8 cellular contexts compared by ENCODE assay signal in the genomic region with DNA sequence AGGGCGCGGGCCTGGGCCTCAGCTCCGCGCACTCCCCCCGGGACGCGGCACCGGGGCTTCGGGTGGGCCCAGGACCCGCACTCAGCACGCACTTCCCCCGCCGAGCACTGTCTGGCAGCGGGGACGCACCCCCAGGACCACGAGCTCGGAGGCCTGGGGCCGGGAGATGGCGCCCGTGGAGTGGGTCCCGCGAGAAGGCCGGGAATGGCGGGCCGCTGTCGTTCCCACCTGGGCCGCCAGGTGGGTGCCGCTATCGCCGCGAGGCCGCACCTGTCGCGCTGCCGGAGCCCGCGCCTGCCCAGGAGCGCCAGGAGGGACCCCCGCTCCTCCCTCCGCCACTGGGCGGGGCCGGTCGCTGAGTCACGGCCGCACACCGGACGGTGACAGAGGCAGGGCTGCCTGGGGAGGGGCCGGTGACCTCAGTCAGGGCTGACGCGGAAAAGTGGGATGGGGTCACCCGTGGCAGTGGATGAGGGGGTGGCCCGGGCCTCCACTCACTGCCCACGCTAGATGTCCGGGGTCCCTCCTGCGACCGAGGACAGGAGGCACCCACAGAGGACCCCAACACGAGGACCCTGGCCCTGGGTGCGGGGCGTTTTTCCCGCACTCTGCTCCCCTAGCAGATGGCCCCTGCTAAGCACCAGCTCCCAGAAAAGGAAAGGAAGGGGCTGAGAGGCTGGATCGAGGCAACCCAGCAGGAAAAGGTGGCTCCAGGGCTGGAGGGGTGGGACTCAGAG. TPM values are rescaled to one million over a fixed set of nuclear protein-coding genes. Genes with fewer than 3 reads are reported as not detected.
DNase-seq lines count a peak whose midpoint lies in the region; ATAC-seq and TF ChIP-seq lines count a peak whose summit lies in the region.

No MANE protein-coding gene starts in this region.

- no peak for ATAC-seq in HG03280 (IDR thresholded peaks at IDR 0.05; ENCODE audit: unreplicated experiment)
- ATAC-seq in GM21367 (IDR thresholded peaks at IDR 0.05; ENCODE audit: unreplicated experiment), result no peak

- no peaks in the 10 kb centered on the region for H3K36me3 ChIP-seq in rectal smooth muscle tissue (ENCODE audit: control insufficient read depth, insufficient read depth, low read length)

- DNase-seq in GM10266 (ENCODE audit: extremely low spot score) (peak; percentile 78), NCI-H2171 (lab: John Stamatoyannopoulos, UW) (peak; percentile 75), activated T-helper 1 cell treated with Interleukin-2 at 50 U/mL for 16 hours (ENCODE audit: low read depth) (peak; percentile 67), glutamatergic neuron (no peak), SKM-1 treated with dmso at 0.1 percent for 144 hours (lab: John Stamatoyannopoulos, UW; ENCODE audit: unreplicated experiment) (no peak)

- no peak overlapping the region for H3K4me3 Mint-ChIP-seq in glutamatergic neuron (ENCODE audit: unreplicated experiment)

- peak overlapping the region; percentile 56 for H3K27ac ChIP-seq in rectal smooth muscle tissue (ENCODE audit: low read depth, low read length)

- peak overlapping the region; percentile 69 for H3K4me3 ChIP-seq in rectal smooth muscle tissue (ENCODE audit: low read length)

- no peak overlapping the region for H3K9ac ChIP-seq in rectal smooth muscle tissue (ENCODE audit: low read length)

- H3K27ac Mint-ChIP-seq in glutamatergic neuron (ENCODE audit: unreplicated experiment), result no peak overlapping the region

- H3K4me1 Mint-ChIP-seq in glutamatergic neuron (ENCODE audit: low read depth, unreplicated experiment), result peaks cover 13% of the 10 kb centered on the region

- peaks cover 23% of the 10 kb centered on the region for H3K4me1 ChIP-seq in rectal smooth muscle tissue (ENCODE audit: control insufficient read depth, insufficient read depth, low read length)

- peaks cover 10% of the 10 kb centered on the region for H3K9me3 Mint-ChIP-seq in glutamatergic neuron (ENCODE audit: unreplicated experiment)

- no peaks in the 10 kb centered on the region for H3K36me3 Mint-ChIP-seq in glutamatergic neuron (ENCODE audit: unreplicated experiment)

- peaks cover 15% of the 10 kb centered on the region for H3K27me3 Mint-ChIP-seq in glutamatergic neuron (ENCODE audit: unreplicated experiment)

- peaks cover 11% of the 10 kb centered on the region for H3K27me3 ChIP-seq in rectal smooth muscle tissue (ENCODE audit: control insufficient read depth, insufficient read depth, low read length)

- TF ChIP-seq CTCF in GM10266 (IDR thresholded peaks at IDR 0.05; ENCODE audit: control insufficient read depth, insufficient read depth, low read depth, missing control alignments) (peak; percentile 59), glutamatergic neuron (IDR thresholded peaks at IDR 0.05; ENCODE audit: partially characterized antibody, unreplicated experiment) (peak; percentile 77)

RNA-seq across cellular contexts. Expression of a gene that starts 6.9 kb away (rescaled TPM):
- total RNA-seq in glutamatergic neuron (ENCODE audit: unreplicated experiment), result 5,342 TPM

RNA-seq across cellular contexts. Expression of a gene that starts 8.7 kb away (rescaled TPM):
- 6.1 TPM for total RNA-seq in glutamatergic neuron (ENCODE audit: unreplicated experiment)

RNA-seq across cellular contexts. Expression of a gene that starts 32.7 kb away (rescaled TPM):
- total RNA-seq in glutamatergic neuron (ENCODE audit: unreplicated experiment), result 56.5 TPM

Comparison
In these comparisons a context has a peak if more than half of its experiments do, and no peak if none do; other contexts are left out.
1. DNase-seq: peak in GM10266 (single experiment), NCI-H2171 (single experiment) and activated T-helper 1 cell treated with Interleukin-2 at 50 U/mL for 16 hours (single experiment); none in glutamatergic neuron (single experiment) and SKM-1 treated with dmso at 0.1 percent for 144 hours (single experiment).